ENCODE assay signal across 8 cellular contexts in genomic region chr19:37079238-37079637, GRCh38. TPM values are rescaled to one million over a fixed set of nuclear protein-coding genes. Genes with fewer than 3 reads are reported as not detected.
A peak's percentile ranks its signal among the peaks of the same experiment; 100 is the strongest.
DNase-seq lines count a peak whose midpoint lies in the region; ATAC-seq and TF ChIP-seq lines count a peak whose summit lies in the region.

No MANE protein-coding gene starts in this region.

- WGBS in esophagus squamous epithelium, 2 donors, result 77 to 94% methylated on average over 4 of the region's 4 CpGs

- in situ Hi-C loops in Panc1 (cut with HindIII; ENCODE audit: low pct_unique_long_range_greater_than_20kb, low sequenced_read_pairs), result no loop called here

- no peak for ATAC-seq in Panc1

- peak; percentile 3 for DNase-seq in GM12865 (ENCODE audit: low read depth)
- DNase-seq in Panc1 (ENCODE audit: low read depth, low spot score), result no peak
- no peak for DNase-seq in esophagus squamous epithelium (lab: John Stamatoyannopoulos, UW)
- no peak for DNase-seq in retinal pigment epithelial cell (ENCODE audit: low read depth)
- DNase-seq in posterior vena cava (ENCODE audit: low spot score), result no peak
- no peak for DNase-seq in amygdala (lab: John Stamatoyannopoulos, UW)
- no peak for DNase-seq in NCI-H187 (lab: John Stamatoyannopoulos, UW)
- no peak for DNase-seq in NCI-H1048 (lab: John Stamatoyannopoulos, UW)

- no peak for TF ChIP-seq POLR2A in esophagus squamous epithelium (IDR thresholded peaks at IDR 0.05)

- no peak for TF ChIP-seq CTCF in GM12865 (IDR thresholded peaks at IDR 0.05; ENCODE audit: insufficient read depth, low read depth, low read length, missing control alignments)
- TF ChIP-seq CTCF in Panc1 (IDR thresholded peaks at IDR 0.05), result no peak
- no peak for TF ChIP-seq CTCF in esophagus squamous epithelium (IDR thresholded peaks at IDR 0.05)
- no peak for TF ChIP-seq CTCF in retinal pigment epithelial cell (conservative IDR thresholded peaks at IDR 0.05; ENCODE audit: low read depth, low read length)

- no peaks in the 10 kb centered on the region for H3K27me3 ChIP-seq in Panc1 (ENCODE audit: control insufficient read depth, insufficient read depth, low read length)
- no peaks in the 10 kb centered on the region for H3K27me3 ChIP-seq in esophagus squamous epithelium

- peak overlapping the region; percentile 80 for H3K4me3 ChIP-seq in GM12865 (ENCODE audit: low read depth, low read length)
- H3K4me3 ChIP-seq in Panc1 (ENCODE audit: low read depth in 2 of 2, low read length in 2 of 2), result peak overlapping the region; percentile 62 to 98
- H3K4me3 ChIP-seq in esophagus squamous epithelium, result peak overlapping the region; percentile 79 to 86 (median 82)
- peak overlapping the region; percentile 99 for H3K4me3 ChIP-seq in retinal pigment epithelial cell (ENCODE audit: low read length)

- H3K27ac ChIP-seq in Panc1 (ENCODE audit: low read length) (peak overlapping the region; percentile 79), esophagus squamous epithelium (peak overlapping the region in 1 of 4 donors; percentile 88)

- peaks cover 5% of the 10 kb centered on the region; the same call in 1 of the 2 replicates for H3K4me1 ChIP-seq in Panc1 (ENCODE audit: control insufficient read depth, insufficient read depth, low read length)
- H3K4me1 ChIP-seq in esophagus squamous epithelium, result peaks cover 0 to 23% (median 8%) of the 10 kb centered on the region in 3 donors

- H3K9me3 ChIP-seq in Panc1 (ENCODE audit: control insufficient read depth, insufficient read depth, low read depth, low read length), result peaks cover 30% of the 10 kb centered on the region
- peaks cover 0 to 28% (median 22%) of the 10 kb centered on the region in 3 donors for H3K9me3 ChIP-seq in esophagus squamous epithelium

- POLR2A ChIA-PET in Panc1 (lab: Charles Lee), result no interaction called here

- intact Hi-C loops in Panc1 (cut with micrococcal nuclease; ENCODE audit: unreplicated experiment) (no loop called here), esophagus squamous epithelium (cut with DNase I) (no loop called here), posterior vena cava (cut with DNase I) (no loop called here)

- CTCF ChIA-PET in Panc1 (lab: Charles Lee), result no interaction called here

- BruUV-seq in Panc1 (replicated peaks; lab: Mats Ljungman, UMichigan), result no TSS peak

- no peaks in the 10 kb centered on the region for H3K36me3 ChIP-seq in Panc1 (ENCODE audit: control insufficient read depth, insufficient read depth, low read length)
- H3K36me3 ChIP-seq in esophagus squamous epithelium, result peaks cover 0 to 24% (median 0%) of the 10 kb centered on the region in 3 donors

RNA-seq across cellular contexts. Expression of gene ZNF420, which starts 1.0 kb away (rescaled TPM):
- total RNA-seq in Panc1 (2021; ENCODE audit: unreplicated experiment), result 13.7 TPM
- polyA plus RNA-seq in Panc1 (2012; ENCODE audit: insufficient read length), result 7.9 TPM
- 1 to 10 TPM; 2.7 to 7.6 (median 4.6) TPM for total RNA-seq in esophagus squamous epithelium
- 10 to 100 TPM in 1 of 2 donors, 1 to 10 TPM in 1; 7.9 to 12.4 TPM for total RNA-seq in posterior vena cava
